In genomic region chr1:8862528-8862927, GRCh38 we compare ENCODE assay signal across 8 cellular contexts. TPM values are rescaled to one million over a fixed set of nuclear protein-coding genes. Genes with fewer than 3 reads are reported as not detected.
DNase-seq lines count a peak whose midpoint lies in the region; ATAC-seq and TF ChIP-seq lines count a peak whose summit lies in the region.

No MANE protein-coding gene starts in this region.

- TF ChIP-seq POLR2A in erythroblast (IDR thresholded peaks at IDR 0.05; ENCODE audit: low read length) = no peak

- DNase-seq in BJ (ENCODE audit: low read depth) (no peak), GM13977 (ENCODE audit: low spot score) (no peak), erythroblast (lab: John Stamatoyannopoulos, UW) (peak; percentile 32 to 57), AG08395 (ENCODE audit: low spot score) (no peak)
- peak; percentile 46 to 61 for DNase-seq in activated CD4-positive, alpha-beta T cell treated with anti-CD3 and anti-CD28 coated beads for 4 hours

- H3K4me3 ChIP-seq in BJ (ENCODE audit: low read depth, low read length) = no peak overlapping the region

- CTCF ChIA-PET in BJ (lab: Yijun Ruan, JAX) = interaction anchor here (1.0 to 6.7 kb wide), 6 partner anchors 11 to 127 kb away, joined by 3 to 44 read pairs (median 4); no protein-coding TSS in a partner anchor

- no peaks in the 10 kb centered on the region for H3K9me3 Mint-ChIP-seq in stimulated activated memory B cell treated with anti-CD40 and anti-IgM and Interleukin-4, amounts not matched to agents 10 μg/mL and 1 μg/mL and 100 μg/mL, for 72 hours

- TF ChIP-seq CTCF in BJ (IDR thresholded peaks at IDR 0.05; ENCODE audit: insufficient read depth, low read depth, low read length) = peak; percentile 64
- peak; percentile 54 for TF ChIP-seq CTCF in GM13977 (IDR thresholded peaks at IDR 0.05; ENCODE audit: extremely low read depth, insufficient read depth, missing control alignments)

- H3K36me3 Mint-ChIP-seq in stimulated activated memory B cell treated with anti-CD40 and anti-IgM and Interleukin-4, amounts not matched to agents 10 μg/mL and 1 μg/mL and 100 μg/mL, for 72 hours = peaks cover 76% of the 10 kb centered on the region

- no peak overlapping the region for H3K4me3 Mint-ChIP-seq in stimulated activated memory B cell treated with anti-CD40 and anti-IgM and Interleukin-4, amounts not matched to agents 10 μg/mL and 1 μg/mL and 100 μg/mL, for 72 hours

- H3K36me3 ChIP-seq in BJ (ENCODE audit: control insufficient read depth, insufficient read depth, low read length) = peaks cover 57% of the 10 kb centered on the region

- in situ Hi-C loops in GM13977 (cut with MboI; ENCODE audit: low pct_unique_long_range_greater_than_20kb, low sequenced_read_pairs, unreplicated experiment) = no loop called here

- H3K27me3 ChIP-seq in BJ (ENCODE audit: control insufficient read depth, insufficient read depth, low read length) = no peaks in the 10 kb centered on the region

- H3K4me1 Mint-ChIP-seq in stimulated activated memory B cell treated with anti-CD40 and anti-IgM and Interleukin-4, amounts not matched to agents 10 μg/mL and 1 μg/mL and 100 μg/mL, for 72 hours = peaks cover 18% of the 10 kb centered on the region

- H3K27ac Mint-ChIP-seq in stimulated activated memory B cell treated with anti-CD40 and anti-IgM and Interleukin-4, amounts not matched to agents 10 μg/mL and 1 μg/mL and 100 μg/mL, for 72 hours = no peak overlapping the region

- POLR2A ChIA-PET in BJ (lab: Charles Lee) = no interaction called here

- H3K27me3 Mint-ChIP-seq in stimulated activated memory B cell treated with anti-CD40 and anti-IgM and Interleukin-4, amounts not matched to agents 10 μg/mL and 1 μg/mL and 100 μg/mL, for 72 hours = no peaks in the 10 kb centered on the region

- ATAC-seq in stimulated activated memory B cell treated with anti-CD40 and anti-IgM and Interleukin-4, amounts not matched to agents 10 μg/mL and 1 μg/mL and 100 μg/mL, for 72 hours = peak; percentile 47
- no peak for ATAC-seq in GM18861 (IDR thresholded peaks at IDR 0.05; ENCODE audit: unreplicated experiment)
- no peak for ATAC-seq in HG02763 (IDR thresholded peaks at IDR 0.05; ENCODE audit: unreplicated experiment)

RNA-seq across cellular contexts. Expression of gene ENO1, which starts 16.0 kb away (rescaled TPM):
- polyA plus RNA-seq in BJ (2011; rRNA removed) = 1,727 and 2,253 TPM in 2 replicates
- 897 and 1,451 TPM in 2 replicates for polyA minus RNA-seq in BJ (2011; rRNA and poly(A)+ RNA removed)

RNA-seq across cellular contexts. Expression of gene RERE, which starts 45.1 kb away (rescaled TPM):
- polyA plus RNA-seq in BJ (2011; rRNA removed) = 3.8 and 5.9 TPM in 2 replicates
- 42.7 and 57.8 TPM in 2 replicates for polyA minus RNA-seq in BJ (2011; rRNA and poly(A)+ RNA removed)

Comparison
In these comparisons a context has a peak if more than half of its experiments do, and no peak if none do; other contexts are left out.
1. DNase-seq: peak in activated CD4-positive, alpha-beta T cell treated with anti-CD3 and anti-CD28 coated beads for 4 hours (2 of 2) and erythroblast (2 of 2); none in BJ (single experiment), GM13977 (single experiment) and AG08395 (single experiment).